ENCODE assay signal across 8 cellular contexts in the genomic region with DNA sequence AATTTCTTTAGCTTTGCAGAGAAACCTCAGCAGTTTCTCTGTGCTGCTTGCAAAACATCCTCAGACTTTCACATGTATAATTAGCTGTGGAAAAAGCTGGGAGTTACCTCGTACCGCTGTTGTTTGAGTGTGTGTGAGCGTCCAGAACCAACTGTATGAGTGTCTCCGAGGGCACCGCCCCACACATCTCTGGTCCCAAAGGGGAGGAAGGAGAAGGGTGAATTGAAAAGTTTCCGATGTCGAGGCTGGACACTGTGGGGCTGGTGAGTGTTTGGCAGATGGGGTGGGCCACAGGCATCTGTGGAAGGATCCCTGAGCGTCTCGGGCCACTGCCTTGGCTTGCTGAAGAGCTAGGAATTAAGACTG. TPM values are rescaled to one million over a fixed set of nuclear protein-coding genes. Genes with fewer than 3 reads are reported as not detected.
DNase-seq lines count a peak whose midpoint lies in the region; ATAC-seq and TF ChIP-seq lines count a peak whose summit lies in the region.

No MANE protein-coding gene starts in this region.

- peak overlapping the region; percentile 51 to 88 (median 78) for H3K27ac ChIP-seq in body of pancreas

- peak overlapping the region; percentile 90 for H3K9ac ChIP-seq in NT2/D1 (ENCODE audit: insufficient read length, low read depth)

- TF ChIP-seq POLR2A in body of pancreas (IDR thresholded peaks at IDR 0.05), result no peak

- DNase-seq in DMS53 (lab: John Stamatoyannopoulos, UW) (peak; percentile 22), DMS53 treated with DMSO at 0.1 percent for 48 hours (lab: John Stamatoyannopoulos, UW; ENCODE audit: unreplicated experiment) (no peak), NT2/D1 (ENCODE audit: low read depth, low spot score) (no peak), body of pancreas (peak in 3 of 4 donors; percentile 24 to 36 (median 27)), kidney epithelial cell (ENCODE audit: low read depth) (no peak), NCI-H774 (lab: John Stamatoyannopoulos, UW) (no peak), amniotic stem cell (lab: John Stamatoyannopoulos, UW) (no peak)
- peak; percentile 46 for DNase-seq in stimulated activated naive CD8-positive, alpha-beta T cell treated with anti-CD3 and anti-CD28 coated beads, Interleukin-15, Interleukin-2, amounts not matched to agents 100 U/mL and 50 U/mL, for 24 hours

- H3K27me3 ChIP-seq in NT2/D1 (ENCODE audit: insufficient read depth, insufficient read length), result peaks cover 3% of the 10 kb centered on the region
- H3K27me3 ChIP-seq in body of pancreas, result no peaks in the 10 kb centered on the region
- H3K27me3 ChIP-seq in kidney epithelial cell (ENCODE audit: control insufficient read depth, insufficient read depth, low read length), result no peaks in the 10 kb centered on the region

- no peak for TF ChIP-seq CTCF in body of pancreas (IDR thresholded peaks at IDR 0.05)
- TF ChIP-seq CTCF in kidney epithelial cell (IDR thresholded peaks at IDR 0.05; ENCODE audit: insufficient read depth, low read length, poor library complexity, severe bottlenecking), result no peak

- H3K36me3 ChIP-seq in NT2/D1 (ENCODE audit: insufficient read depth, insufficient read length, low read length), result peaks cover 16% of the 10 kb centered on the region
- no peaks in the 10 kb centered on the region for H3K36me3 ChIP-seq in body of pancreas (replicated peaks in 1 of 2; ENCODE audit: insufficient read depth in 1 of 2, low read depth in 2 of 2)
- H3K36me3 ChIP-seq in kidney epithelial cell (ENCODE audit: control insufficient read depth, insufficient read depth, low read length), result no peaks in the 10 kb centered on the region

- ATAC-seq in body of pancreas, result no peak
- peak; percentile 15 for ATAC-seq in stimulated activated naive CD8-positive, alpha-beta T cell treated with anti-CD3 and anti-CD28 coated beads, Interleukin-15, Interleukin-2, amounts not matched to agents 100 U/mL and 50 U/mL, for 24 hours

- H3K9me3 ChIP-seq in NT2/D1 (ENCODE audit: insufficient read depth, low read length) (no peaks in the 10 kb centered on the region), body of pancreas (no peaks in the 10 kb centered on the region)

- intact Hi-C loops in body of pancreas (cut with DNase I), result no loop called here

- 7 to 8% methylated on average over 9 of the region's 9 CpGs for WGBS in body of pancreas, 2 donors

- peak overlapping the region; percentile 87 for H3K4me3 ChIP-seq in NT2/D1 (ENCODE audit: insufficient read length, low read depth)
- H3K4me3 ChIP-seq in body of pancreas, result peak overlapping the region in 1 of 2 donors; percentile 54
- peak overlapping the region; percentile 71 for H3K4me3 ChIP-seq in kidney epithelial cell (ENCODE audit: low read depth, low read length)

- peaks cover 18% of the 10 kb centered on the region for H3K4me1 ChIP-seq in NT2/D1 (ENCODE audit: insufficient read depth, insufficient read length)
- H3K4me1 ChIP-seq in body of pancreas, result peaks cover 51% of the 10 kb centered on the region

RNA-seq across cellular contexts. Expression of a gene that starts 1.2 kb away (rescaled TPM):
- total RNA-seq in body of pancreas (10 to 100 TPM; 27.5 to 31.3 TPM), kidney epithelial cell (38.8 and 47.2 TPM in 2 replicates)

Comparison
In these comparisons a context has a peak if more than half of its experiments do, and no peak if none do; other contexts are left out.
1. DNase-seq: peak in DMS53 (single experiment), body of pancreas (3 of 4) and stimulated activated naive CD8-positive, alpha-beta T cell treated with anti-CD3 and anti-CD28 coated beads, Interleukin-15, Interleukin-2, amounts not matched to agents 100 U/mL and 50 U/mL, for 24 hours (single experiment); none in DMS53 treated with DMSO at 0.1 percent for 48 hours (single experiment), NT2/D1 (single experiment), kidney epithelial cell (single experiment), NCI-H774 (single experiment) and amniotic stem cell (single experiment).